In the genomic region with DNA sequence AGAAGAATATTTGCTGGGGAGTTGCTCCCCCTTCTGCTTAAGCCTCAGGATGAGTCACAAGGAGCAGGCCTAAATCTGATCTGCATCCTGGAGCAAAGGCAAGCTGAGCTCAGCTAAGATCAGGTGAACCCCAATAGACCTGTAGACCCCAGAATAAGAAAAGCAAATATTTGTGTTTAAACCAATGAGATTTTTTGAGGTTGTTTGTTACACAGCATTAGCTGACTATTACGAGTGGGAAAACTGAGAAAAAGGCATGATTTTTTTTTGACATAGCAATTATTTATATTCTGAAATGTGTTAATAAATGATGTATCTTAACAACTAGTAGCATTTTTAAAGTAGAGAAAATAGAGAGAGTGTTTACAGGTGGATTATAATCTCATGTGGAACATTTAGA, we compare ENCODE assay signal across 27 cellular contexts. TPM values are rescaled to one million over a fixed set of nuclear protein-coding genes. Genes with fewer than 3 reads are reported as not detected.
DNase-seq lines count a peak whose midpoint lies in the region; ATAC-seq, FAIRE-seq and TF ChIP-seq lines count a peak whose summit lies in the region.
"Had no signal": no experiment of that assay in that cellular context is flagged by ENCODE, and none has a peak within 500 bp of the region (broad histone marks: within the 10 kb centered on the region; RNA-seq: fewer than 3 reads in every experiment).

No MANE protein-coding gene starts in this region.

- no peak for TF ChIP-seq POLR2A in K562 (conservative IDR thresholded peaks at IDR 0.05)
- no peak for TF ChIP-seq POLR2A in tibial nerve (IDR thresholded peaks at IDR 0.05)

- H3K36me3 ChIP-seq in HEK293 (ENCODE audit: control insufficient read depth in 2 of 2, insufficient read depth in 1 of 2, low read length in 2 of 2) = no peaks in the 10 kb centered on the region
- H3K36me3 ChIP-seq in K562 (ENCODE audit: control insufficient read depth, insufficient read depth, low read length) = no peaks in the 10 kb centered on the region
- no peaks in the 10 kb centered on the region for H3K36me3 ChIP-seq in tibial nerve
- H3K36me3 ChIP-seq: BLaER1 had no signal

- H3K9me1 ChIP-seq in K562 (ENCODE audit: control insufficient read depth, insufficient read depth, low read length) = no peaks in the 10 kb centered on the region

- CTCF ChIA-PET in activated CD8-positive, alpha-beta memory T cell treated with anti-CD3 and anti-CD28 coated beads, Interleukin-2, amount 10 ng/mL, durations not matched to agents 7 days and 5 days (lab: Charles Lee) = interaction anchor here (0.7 to 1.5 kb wide), 2 partner anchors 56 to 57 kb away, joined by 3 read pairs; no protein-coding TSS in a partner anchor
- CTCF ChIA-PET in HEK293 (lab: Yijun Ruan, JAX) (interaction anchor here (0.6 kb wide), 2 partner anchors 54 to 266 kb away, joined by 3 read pairs; no protein-coding TSS in a partner anchor), K562 (lab: Yijun Ruan, JAX; ENCODE audit: low intra/inter-chr PET ratio) (no interaction called here)

- in situ Hi-C loops in K562 (cut with MboI) = no loop called here

- no peaks in the 10 kb centered on the region for H3K36me3 Mint-ChIP-seq in activated CD8-positive, alpha-beta memory T cell treated with anti-CD3 and anti-CD28 coated beads, Interleukin-2, amount 10 ng/mL, durations not matched to agents 7 days and 5 days
- H3K36me3 Mint-ChIP-seq: CD4-positive, CD25-positive, alpha-beta regulatory T cell; CD8-positive, alpha-beta memory T cell had no signal

- H3K27ac Mint-ChIP-seq in activated CD8-positive, alpha-beta memory T cell treated with anti-CD3 and anti-CD28 coated beads, Interleukin-2, amount 10 ng/mL, durations not matched to agents 7 days and 5 days = no peak overlapping the region
- H3K27ac Mint-ChIP-seq: B cell; CD4-positive, CD25-positive, alpha-beta regulatory T cell; CD8-positive, alpha-beta memory T cell had no signal

- no peak for FAIRE-seq in K562 (lab: Jason Lieb, UNC)
- FAIRE-seq: A204.1, D721Med, GM12891, GM18507, H1 had no signal

- no peak overlapping the region for H3K4me3 Mint-ChIP-seq in activated CD8-positive, alpha-beta memory T cell treated with anti-CD3 and anti-CD28 coated beads, Interleukin-2, amount 10 ng/mL, durations not matched to agents 7 days and 5 days
- H3K4me3 Mint-ChIP-seq: B cell; CD4-positive, CD25-positive, alpha-beta regulatory T cell; CD8-positive, alpha-beta memory T cell had no signal

- intact Hi-C loops in K562 (cut with micrococcal nuclease) = no loop called here

- TF ChIP-seq RAD21 in K562 (CRISPR knock-in tag; conservative IDR thresholded peaks at IDR 0.05 in 1 of 2, IDR thresholded peaks at IDR 0.05 in 1 of 2) = no peak

- no peak overlapping the region for H3K4me2 ChIP-seq in K562 (ENCODE audit: insufficient read depth, low read length)
- H3K4me2 ChIP-seq: BLaER1 had no signal

- H3K4me3 ChIP-seq in HEK293 (ENCODE audit: low read depth, low read length) (no peak overlapping the region), K562 (no peak overlapping the region), tibial nerve (no peak overlapping the region)
- H3K4me3 ChIP-seq: BLaER1, GM23248 had no signal

- POLR2A ChIA-PET in HEK293 (lab: Yijun Ruan, JAX) (no interaction called here), K562 (lab: Yijun Ruan, JAX) (interaction anchor here (0.6 to 0.7 kb wide), 3 partner anchors 16 to 1214 kb away, joined by 3 to 4 read pairs (median 3); no protein-coding TSS in a partner anchor)

- DNase-seq in activated CD8-positive, alpha-beta memory T cell treated with anti-CD3 and anti-CD28 coated beads for 24 hours = peak; percentile 32
- DNase-seq in activated CD8-positive, alpha-beta memory T cell treated with anti-CD3 and anti-CD28 coated beads, Interleukin-2, amount 10 ng/mL, durations not matched to agents 7 days and 5 days = no peak
- DNase-seq in K562 (ENCODE audit: extremely low read depth in 1 of 4, low spot score in 3 of 4) = no peak
- peak; percentile 4 for DNase-seq in mesenteric fat pad (ENCODE audit: low spot score)
- no peak for DNase-seq in tibial nerve (ENCODE audit: low spot score in 2 of 2)
- DNase-seq: CD4-positive, CD25-positive, alpha-beta regulatory T cell; CD8-positive, alpha-beta memory T cell; DMS 273 treated with DMSO at 0.1 percent for 48 hours; DMS79 treated with DMSO at 0.1 percent for 48 hours; GF-D8; GM23248; H7; HCEC 1CT had no signal

- H3K27ac ChIP-seq in HEK293 (ENCODE audit: extremely low read depth, low read depth, low read length) = no peak overlapping the region
- H3K27ac ChIP-seq in K562 (ENCODE audit: extremely low read depth, low read depth, low read length) = no peak overlapping the region
- H3K27ac ChIP-seq in tibial nerve = no peak overlapping the region
- H3K27ac ChIP-seq: 22Rv1, BLaER1, C4-2B, GM23248 had no signal

- TF ChIP-seq EP300 in K562 (IDR thresholded peaks at IDR 0.05; ENCODE audit: low read length) (no peak), tibial nerve (IDR thresholded peaks at IDR 0.05) (no peak)

- WGBS in K562 (ENCODE audit: insufficient coverage, low coverage, missing lambda C conversion rate) = 11% methylated on average over 1 of the region's 1 CpG
- WGBS in tibial nerve, 2 donors = 87 to 97% methylated on average over 1 of the region's 1 CpG

- TF ChIP-seq CTCF in HEK293 (tag by site-specific recombination; IDR thresholded peaks at IDR 0.05) = no peak
- no peak for TF ChIP-seq CTCF in K562 (IDR thresholded peaks at IDR 0.05 in 2 of 3, conservative IDR thresholded peaks at IDR 0.05 in 1 of 3; ENCODE audit: insufficient read depth in 2 of 3, low read depth in 1 of 3, low read length in 3 of 3)
- no peak for TF ChIP-seq CTCF in tibial nerve (IDR thresholded peaks at IDR 0.05)

- H4K20me1 ChIP-seq in K562 (replicated peaks; ENCODE audit: control insufficient read depth, insufficient read depth, low read length) = no peaks in the 10 kb centered on the region
- H4K20me1 ChIP-seq: BLaER1 had no signal

- H3K27me3 ChIP-seq in K562 (ENCODE audit: control insufficient read depth in 2 of 2, insufficient read depth in 2 of 2, low read length in 2 of 2) = peaks cover 4 to 11% of the 10 kb centered on the region in 2 experiments; a peak in 3 of 5 replicates
- H3K27me3 ChIP-seq in tibial nerve = no peaks in the 10 kb centered on the region
- H3K27me3 ChIP-seq: BLaER1 had no signal

- no peaks in the 10 kb centered on the region for H3K27me3 Mint-ChIP-seq in activated CD8-positive, alpha-beta memory T cell treated with anti-CD3 and anti-CD28 coated beads, Interleukin-2, amount 10 ng/mL, durations not matched to agents 7 days and 5 days
- H3K27me3 Mint-ChIP-seq: B cell had no signal

- no peak for ATAC-seq in activated CD8-positive, alpha-beta memory T cell treated with anti-CD3 and anti-CD28 coated beads, Interleukin-2, amount 10 ng/mL, durations not matched to agents 7 days and 5 days
- ATAC-seq in K562 = no peak
- no peak for ATAC-seq in HG02759 (IDR thresholded peaks at IDR 0.05; ENCODE audit: unreplicated experiment)

- no peaks in the 10 kb centered on the region for H3K4me1 ChIP-seq in HEK293 (ENCODE audit: control insufficient read depth, insufficient read depth, low read length)
- no peaks in the 10 kb centered on the region for H3K4me1 ChIP-seq in K562 (replicated peaks in 1 of 2; ENCODE audit: control insufficient read depth in 2 of 2, insufficient read depth in 2 of 2, low read length in 2 of 2)
- H3K4me1 ChIP-seq in tibial nerve = no peaks in the 10 kb centered on the region
- H3K4me1 ChIP-seq: BLaER1 had no signal

- no peak overlapping the region for H3K9ac ChIP-seq in K562 (ENCODE audit: insufficient read depth in 1 of 2, low read depth in 2 of 2, low read length in 2 of 2)
- H3K9ac ChIP-seq: BLaER1, GM23248 had no signal

- peaks cover 11% of the 10 kb centered on the region for H3K9me3 Mint-ChIP-seq in activated CD8-positive, alpha-beta memory T cell treated with anti-CD3 and anti-CD28 coated beads, Interleukin-2, amount 10 ng/mL, durations not matched to agents 7 days and 5 days (ENCODE audit: low read depth)

- no peaks in the 10 kb centered on the region for H3K9me3 ChIP-seq in HEK293 (ENCODE audit: control insufficient read depth, insufficient read depth, low read depth, low read length)
- peaks cover 4% of the 10 kb centered on the region; the same call in 1 of the 2 replicates for H3K9me3 ChIP-seq in K562 (replicated peaks; ENCODE audit: control insufficient read depth, insufficient read depth, low read depth, low read length)
- peaks cover 0 to 25% (median 0%) of the 10 kb centered on the region in 4 donors for H3K9me3 ChIP-seq in tibial nerve

- no peaks in the 10 kb centered on the region for H3K4me1 Mint-ChIP-seq in activated CD8-positive, alpha-beta memory T cell treated with anti-CD3 and anti-CD28 coated beads, Interleukin-2, amount 10 ng/mL, durations not matched to agents 7 days and 5 days

- BruUV-seq in K562 (replicated peaks; lab: Mats Ljungman, UMichigan) = no TSS peak

- H2AFZ ChIP-seq in K562 (ENCODE audit: low read depth, low read length) = no peak overlapping the region
- H2AFZ ChIP-seq: GM23248 had no signal

- no peaks in the 10 kb centered on the region for H3K79me2 ChIP-seq in K562 (ENCODE audit: control insufficient read depth, insufficient read depth, low read length)

RNA-seq across cellular contexts. Expression of gene ADGRE3, which starts 45.1 kb away (rescaled TPM):
- total RNA-seq in activated CD8-positive, alpha-beta memory T cell treated with anti-CD3 and anti-CD28 coated beads, Interleukin-2, amount 10 ng/mL, durations not matched to agents 7 days and 5 days = not detected
- not detected in 2 replicates for total RNA-seq in K562 (2011; cell fraction: chromatin; rRNA removed; ENCODE audit: low replicate concordance)
- total RNA-seq in K562 (2011; cell fraction: nucleolus; rRNA removed) = not detected in 2 replicates
- total RNA-seq in K562 (2011; cell fraction: nucleoplasm; rRNA removed) = not detected in 2 replicates
- total RNA-seq in K562 (2014; rRNA removed) (not detected in 2 replicates), K562 (2014; rRNA removed; fragmentation: Illumina TruSeq; extraction: Trizol) (not detected in 2 replicates), K562 (2015; rRNA removed; fragmentation: Illumina TruSeq; extraction: Trizol) (not detected in 2 replicates), K562 (2021) (not detected in 2 replicates), mesenteric fat pad (0.19 TPM), tibial nerve (not detected)
- polyA plus RNA-seq in K562 (2011; rRNA removed) (not detected in 2 replicates), K562 (2014; fragmentation: Illumina TruSeq; extraction: Trizol) (not detected in 2 replicates), K562 (2014; fragmentation: Nextera tagmentation; extraction: Ambion mirVana) (not detected), K562 (2014; rRNA removed) (not detected in 2 replicates)
- polyA plus RNA-seq in K562 (2011; cell fraction: cytosol; rRNA removed) = not detected in 2 replicates
- polyA plus RNA-seq in K562 (2011; cell fraction: nucleus; rRNA removed) = not detected in 2 replicates
- not detected in 2 replicates for polyA plus RNA-seq in K562 (2012)
- not detected in 2 replicates for polyA minus RNA-seq in K562 (2011; rRNA and poly(A)+ RNA removed)
- polyA minus RNA-seq in K562 (2011; cell fraction: cytosol; rRNA and poly(A)+ RNA removed) = not detected in 2 replicates
- not detected in 2 replicates for polyA minus RNA-seq in K562 (2011; cell fraction: nucleus; rRNA and poly(A)+ RNA removed)
- total RNA-seq: CD4-positive, CD25-positive, alpha-beta regulatory T cell; CD8-positive, alpha-beta memory T cell; Daoy; G401; GM23248; H1; H7 had no signal
- polyA plus RNA-seq: AG04450; CD4-positive, CD25-positive, alpha-beta regulatory T cell; GM23248; H1 had no signal

RNA-seq across cellular contexts. Expression of gene CLEC17A, which starts 46.7 kb away (rescaled TPM):
- total RNA-seq in activated CD8-positive, alpha-beta memory T cell treated with anti-CD3 and anti-CD28 coated beads, Interleukin-2, amount 10 ng/mL, durations not matched to agents 7 days and 5 days = not detected
- not detected in 2 replicates for total RNA-seq in K562 (2011; cell fraction: chromatin; rRNA removed; ENCODE audit: low replicate concordance)
- not detected in 2 replicates for total RNA-seq in K562 (2011; cell fraction: nucleolus; rRNA removed)
- total RNA-seq in K562 (2011; cell fraction: nucleoplasm; rRNA removed) = not detected in 2 replicates
- total RNA-seq in K562 (2014; rRNA removed) (not detected in 2 replicates), K562 (2014; rRNA removed; fragmentation: Illumina TruSeq; extraction: Trizol) (not detected in 2 replicates), K562 (2015; rRNA removed; fragmentation: Illumina TruSeq; extraction: Trizol) (not detected in 2 replicates), K562 (2021) (not detected in 2 replicates), mesenteric fat pad (not detected), tibial nerve (under 1 TPM in 1 of 4 donors, not detected in 3; 0.60 TPM)
- polyA plus RNA-seq in K562 (2011; rRNA removed) (0.03 TPM in 1 of 2 replicates, not detected in the other), K562 (2014; fragmentation: Illumina TruSeq; extraction: Trizol) (not detected in 2 replicates), K562 (2014; fragmentation: Nextera tagmentation; extraction: Ambion mirVana) (not detected), K562 (2014; rRNA removed) (not detected in 2 replicates)
- not detected in 2 replicates for polyA plus RNA-seq in K562 (2011; cell fraction: cytosol; rRNA removed)
- not detected in 2 replicates for polyA plus RNA-seq in K562 (2011; cell fraction: nucleus; rRNA removed)
- polyA plus RNA-seq in K562 (2012) = not detected in 2 replicates
- polyA minus RNA-seq in K562 (2011; rRNA and poly(A)+ RNA removed) = not detected in 2 replicates
- polyA minus RNA-seq in K562 (2011; cell fraction: cytosol; rRNA and poly(A)+ RNA removed) = not detected in 2 replicates
- not detected in 2 replicates for polyA minus RNA-seq in K562 (2011; cell fraction: nucleus; rRNA and poly(A)+ RNA removed)
- total RNA-seq: Daoy, G401, GM23248, H1, H7 had no signal
- polyA plus RNA-seq: AG04450; CD4-positive, CD25-positive, alpha-beta regulatory T cell; CD8-positive, alpha-beta memory T cell; GM23248; H1 had no signal

RNA-seq across cellular contexts. Expression of gene NDUFB7, which starts 57.7 kb away (rescaled TPM):
- total RNA-seq in activated CD8-positive, alpha-beta memory T cell treated with anti-CD3 and anti-CD28 coated beads, Interleukin-2, amount 10 ng/mL, durations not matched to agents 7 days and 5 days = 100 to 1,000 TPM; 113 to 129 TPM
- total RNA-seq in K562 (2011; cell fraction: chromatin; rRNA removed; ENCODE audit: low replicate concordance) = 5.1 and 13.9 TPM in 2 replicates
- 55.0 and 85.4 TPM in 2 replicates for total RNA-seq in K562 (2011; cell fraction: nucleolus; rRNA removed)
- total RNA-seq in K562 (2011; cell fraction: nucleoplasm; rRNA removed) = 23.9 and 26.6 TPM in 2 replicates
- total RNA-seq in K562 (2014; rRNA removed) (842 and 854 TPM in 2 replicates), K562 (2014; rRNA removed; fragmentation: Illumina TruSeq; extraction: Trizol) (7.4 and 14.9 TPM in 2 replicates), K562 (2015; rRNA removed; fragmentation: Illumina TruSeq; extraction: Trizol) (227 and 243 TPM in 2 replicates), K562 (2021) (289 and 313 TPM in 2 replicates), mesenteric fat pad (181 TPM), tibial nerve (100 to 1,000 TPM; 315 to 444 (median 398) TPM)
- polyA plus RNA-seq in K562 (2011; rRNA removed) (137 and 185 TPM in 2 replicates), K562 (2014; fragmentation: Illumina TruSeq; extraction: Trizol) (37.6 and 257 TPM in 2 replicates), K562 (2014; fragmentation: Nextera tagmentation; extraction: Ambion mirVana) (10 to 100 TPM; 31.3 to 91.8 TPM), K562 (2014; rRNA removed) (810 and 833 TPM in 2 replicates)
- 393 and 1,045 TPM in 2 replicates for polyA plus RNA-seq in K562 (2011; cell fraction: cytosol; rRNA removed)
- polyA plus RNA-seq in K562 (2011; cell fraction: nucleus; rRNA removed) = 125 and 147 TPM in 2 replicates
- polyA plus RNA-seq in K562 (2012) = 246 and 272 TPM in 2 replicates
- polyA minus RNA-seq in K562 (2011; rRNA and poly(A)+ RNA removed) = 14.2 and 24.3 TPM in 2 replicates
- 76.8 and 119 TPM in 2 replicates for polyA minus RNA-seq in K562 (2011; cell fraction: cytosol; rRNA and poly(A)+ RNA removed)
- 20.3 and 27.4 TPM in 2 replicates for polyA minus RNA-seq in K562 (2011; cell fraction: nucleus; rRNA and poly(A)+ RNA removed)

Comparison
In these comparisons a context has a peak if more than half of its experiments do, and no peak if none do; other contexts are left out.
1. DNase-seq: peak in activated CD8-positive, alpha-beta memory T cell treated with anti-CD3 and anti-CD28 coated beads for 24 hours (single experiment) and mesenteric fat pad (single experiment); none in activated CD8-positive, alpha-beta memory T cell treated with anti-CD3 and anti-CD28 coated beads, Interleukin-2, amount 10 ng/mL, durations not matched to agents 7 days and 5 days (single experiment), K562 (0 of 4) and tibial nerve (0 of 2).